In the genomic region with DNA sequence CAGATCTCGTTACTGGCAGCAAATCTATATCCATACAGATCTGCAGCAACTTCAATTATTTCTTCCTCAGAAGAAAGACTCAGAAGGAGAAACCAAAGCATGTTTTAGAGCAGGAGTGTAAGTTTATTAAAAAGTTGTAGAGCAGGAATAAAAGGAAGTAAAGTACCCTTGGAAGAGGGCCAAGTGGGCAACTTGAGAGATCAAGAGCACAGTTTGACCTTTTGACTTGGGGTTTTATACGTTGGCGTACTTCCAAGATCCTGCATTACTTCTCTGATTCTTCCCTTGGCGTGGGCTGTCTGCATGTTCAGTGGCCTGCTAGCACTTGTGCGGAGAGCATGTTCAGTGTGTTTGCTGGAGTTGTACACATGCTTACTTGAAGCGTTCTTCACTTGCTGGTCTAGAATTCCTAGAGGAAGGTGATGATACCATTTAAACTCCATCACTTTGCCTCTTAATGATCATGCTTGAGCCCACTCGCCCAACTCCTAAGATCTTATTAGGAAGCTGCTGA, we compare ENCODE assay signal across 17 cellular contexts.
A peak's percentile ranks its signal among the peaks of the same experiment; 100 is the strongest.
DNase-seq lines count a peak whose midpoint lies in the region; FAIRE-seq and TF ChIP-seq lines count a peak whose summit lies in the region.
"Had no signal": no experiment of that assay in that cellular context is flagged by ENCODE, and none has a peak within 500 bp of the region (broad histone marks: within the 10 kb centered on the region; RNA-seq: fewer than 3 reads in every experiment).

No MANE protein-coding gene starts in this region.

- no peak overlapping the region for H3K4me3 ChIP-seq in astrocyte (ENCODE audit: insufficient read depth, low read depth, low read length)
- no peak overlapping the region for H3K4me3 ChIP-seq in OCI-LY7 (ENCODE audit: low read depth, low read length, poor library complexity, severe bottlenecking)
- H3K4me3 ChIP-seq: A549, HAP-1 had no signal

- H3K79me2 ChIP-seq in astrocyte (ENCODE audit: insufficient read depth, low read length) (no peaks in the 10 kb centered on the region), OCI-LY7 (ENCODE audit: insufficient read depth, low read depth, low read length) (no peaks in the 10 kb centered on the region)

- no peaks in the 10 kb centered on the region for H3K9me2 ChIP-seq in OCI-LY7 (ENCODE audit: insufficient read depth, low read length)

- H3K27ac Mint-ChIP-seq in Calu3 (ENCODE audit: unreplicated experiment) (no peak overlapping the region), astrocyte (ENCODE audit: unreplicated experiment) (no peak overlapping the region)
- H3K27ac Mint-ChIP-seq: CD8-positive, alpha-beta T cell; IgD-negative memory B cell had no signal

- H3K4me1 Mint-ChIP-seq in Calu3 (ENCODE audit: low read depth, unreplicated experiment) (peaks cover 12% of the 10 kb centered on the region), astrocyte (ENCODE audit: low read depth, unreplicated experiment) (no peaks in the 10 kb centered on the region)
- H3K4me1 Mint-ChIP-seq: IgD-negative memory B cell had no signal

- no peaks in the 10 kb centered on the region for H3K27me3 ChIP-seq in astrocyte (ENCODE audit: insufficient read depth, low read length)

- H3K4me3 Mint-ChIP-seq in Calu3 (ENCODE audit: low read depth, unreplicated experiment) = no peak overlapping the region
- H3K4me3 Mint-ChIP-seq in astrocyte (ENCODE audit: unreplicated experiment) = no peak overlapping the region
- H3K4me3 Mint-ChIP-seq: CD8-positive, alpha-beta T cell; IgD-negative memory B cell had no signal

- BruUV-seq in Calu3 (replicated peaks; lab: Mats Ljungman, UMichigan) (no TSS peak), OCI-LY7 (replicated peaks; lab: Mats Ljungman, UMichigan) (no TSS peak)

- intact Hi-C loops in Calu3 (cut with micrococcal nuclease; ENCODE audit: unreplicated experiment) (no loop called here), OCI-LY7 (cut with micrococcal nuclease; ENCODE audit: unreplicated experiment) (no loop called here)

- DNase-seq in Calu3 = peak; percentile 29
- peak; percentile 13 for DNase-seq in OCI-M1 (lab: John Stamatoyannopoulos, UW)
- no peak for DNase-seq in astrocyte (ENCODE audit: low read depth)
- peak; percentile 4 for DNase-seq in myocyte (ENCODE audit: low read depth)
- no peak for DNase-seq in anterior cingulate cortex (lab: John Stamatoyannopoulos, UW)
- no peak for DNase-seq in OCI-LY7 (ENCODE audit: low spot score)
- DNase-seq in DMS153 treated with DMSO at 0.1 percent for 48 hours (lab: John Stamatoyannopoulos, UW; ENCODE audit: unreplicated experiment) = no peak
- DNase-seq: CD8-positive, alpha-beta T cell; GDM1; Karpas-422; NCI-H1417 treated with DMSO at 0.1 percent for 48 hours; NCI-H1930; NCI-H2171; SHP77 treated with DMSO at 0.1 percent for 48 hours had no signal

- FAIRE-seq in astrocyte (lab: Jason Lieb, UNC) = peak; percentile 20
- FAIRE-seq: A549 had no signal

- TF ChIP-seq CTCF in Calu3 (IDR thresholded peaks at IDR 0.05; ENCODE audit: unreplicated experiment) = no peak
- TF ChIP-seq CTCF in astrocyte (IDR thresholded peaks at IDR 0.05; ENCODE audit: insufficient read depth, low read depth, low read length) = no peak
- TF ChIP-seq CTCF in OCI-LY7 (conservative IDR thresholded peaks at IDR 0.05; ENCODE audit: low read length) = no peak

- no peaks in the 10 kb centered on the region for H3K4me1 ChIP-seq in astrocyte (ENCODE audit: insufficient read depth, low read length)
- no peaks in the 10 kb centered on the region for H3K4me1 ChIP-seq in OCI-LY7 (ENCODE audit: insufficient read depth, low read length, poor library complexity, severe bottlenecking)
- H3K4me1 ChIP-seq: A549, HAP-1 had no signal

- H3K9me3 ChIP-seq in astrocyte (ENCODE audit: insufficient read depth, low read depth, low read length) (no peaks in the 10 kb centered on the region), OCI-LY7 (ENCODE audit: low read length) (peaks cover 5% of the 10 kb centered on the region; the same call in 1 of the 2 replicates)
- H3K9me3 ChIP-seq: A549, HAP-1 had no signal

- H3K36me3 Mint-ChIP-seq in Calu3 (ENCODE audit: insufficient read depth, unreplicated experiment) (peaks cover 4% of the 10 kb centered on the region), astrocyte (ENCODE audit: low read depth, unreplicated experiment) (no peaks in the 10 kb centered on the region)
- H3K36me3 Mint-ChIP-seq: CD8-positive, alpha-beta T cell; IgD-negative memory B cell had no signal

- H3K36me3 ChIP-seq in astrocyte (ENCODE audit: insufficient read depth, low read length) = no peaks in the 10 kb centered on the region
- no peaks in the 10 kb centered on the region for H3K36me3 ChIP-seq in OCI-LY7 (ENCODE audit: insufficient read depth, low read length)
- H3K36me3 ChIP-seq: HAP-1 had no signal

- H3K4me2 ChIP-seq in astrocyte (ENCODE audit: low read length) (no peak overlapping the region), OCI-LY7 (ENCODE audit: low read length) (no peak overlapping the region)
- H3K4me2 ChIP-seq: A549 had no signal

- H3K9ac ChIP-seq in astrocyte (ENCODE audit: low read length) = no peak overlapping the region

- CTCF ChIA-PET in Calu3 (lab: Charles Lee) (no interaction called here), OCI-LY7 (lab: Charles Lee; ENCODE audit: unreplicated experiment) (no interaction called here)

- H3K27me3 Mint-ChIP-seq in Calu3 (ENCODE audit: unreplicated experiment) = no peaks in the 10 kb centered on the region
- no peaks in the 10 kb centered on the region for H3K27me3 Mint-ChIP-seq in astrocyte (ENCODE audit: low read depth, unreplicated experiment)
- H3K27me3 Mint-ChIP-seq: IgD-negative memory B cell had no signal

- H4K20me1 ChIP-seq in astrocyte (ENCODE audit: insufficient read depth, low read length) (no peaks in the 10 kb centered on the region), OCI-LY7 (ENCODE audit: insufficient read depth, low read length) (no peaks in the 10 kb centered on the region)

- H3K9me3 Mint-ChIP-seq in Calu3 (ENCODE audit: low read depth, unreplicated experiment) = peaks cover 3% of the 10 kb centered on the region
- no peaks in the 10 kb centered on the region for H3K9me3 Mint-ChIP-seq in astrocyte (ENCODE audit: unreplicated experiment)

- POLR2A ChIA-PET in OCI-LY7 (lab: Charles Lee) = no interaction called here

- no peak overlapping the region for H2AFZ ChIP-seq in astrocyte (ENCODE audit: low read depth, low read length)
- no peak overlapping the region for H2AFZ ChIP-seq in OCI-LY7 (ENCODE audit: low read length)

- H3K27ac ChIP-seq in astrocyte (ENCODE audit: low read depth, low read length) (no peak overlapping the region), OCI-LY7 (ENCODE audit: low read depth, low read length, poor library complexity, severe bottlenecking) (no peak overlapping the region)
- H3K27ac ChIP-seq: A549 had no signal

Comparison
In these comparisons a context has a peak if more than half of its experiments do, and no peak if none do; other contexts are left out.
1. DNase-seq: peak in Calu3 (single experiment), OCI-M1 (single experiment) and myocyte (single experiment); none in astrocyte (single experiment), anterior cingulate cortex (0 of 58), OCI-LY7 (single experiment) and DMS153 treated with DMSO at 0.1 percent for 48 hours (single experiment).